17 cellular contexts compared by ENCODE assay signal in the genomic region with DNA sequence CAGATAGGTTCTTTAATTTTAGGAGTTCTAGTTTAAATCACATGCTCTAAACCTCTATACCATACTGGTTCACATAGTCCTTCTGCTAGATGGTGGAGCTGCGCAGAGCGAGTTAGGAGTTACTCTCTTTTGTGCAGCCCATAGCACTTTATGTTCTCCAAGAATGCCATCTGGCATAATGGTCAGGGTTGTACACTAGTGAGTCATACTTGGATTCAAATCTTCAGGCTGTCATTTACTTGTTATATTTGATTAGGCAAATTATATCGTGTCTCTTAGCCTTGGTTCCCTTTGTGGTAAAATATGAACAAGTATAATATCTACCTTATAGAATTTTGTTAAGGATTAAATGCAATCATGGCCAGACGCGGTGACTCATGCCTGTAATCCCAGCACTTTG.
DNase-seq lines count a peak whose midpoint lies in the region; ATAC-seq and TF ChIP-seq lines count a peak whose summit lies in the region.
"Had no signal": no experiment of that assay in that cellular context is flagged by ENCODE, and none has a peak within 500 bp of the region (broad histone marks: within the 10 kb centered on the region; RNA-seq: fewer than 3 reads in every experiment).

No MANE protein-coding gene starts in this region.

- H3K27me3 ChIP-seq in adipocyte (replicated peaks; ENCODE audit: control insufficient read depth, insufficient read depth, low read length) = no peaks in the 10 kb centered on the region
- H3K27me3 ChIP-seq in ascending aorta = no peaks in the 10 kb centered on the region
- H3K27me3 ChIP-seq: BLaER1 had no signal

- H3K4me3 Mint-ChIP-seq in stimulated activated effector memory CD8-positive, alpha-beta T cell treated with anti-CD3 and anti-CD28 coated beads, Interleukin-12 subunit alpha, Interleukin-12 subunit beta, amount 100 ng/mL, for 72 hours = no peak overlapping the region
- H3K4me3 Mint-ChIP-seq: CD14-positive monocyte; CD4-positive, alpha-beta memory T cell; IgD-negative memory B cell had no signal

- H3K9me3 Mint-ChIP-seq in stimulated activated effector memory CD8-positive, alpha-beta T cell treated with anti-CD3 and anti-CD28 coated beads, Interleukin-12 subunit alpha, Interleukin-12 subunit beta, amount 100 ng/mL, for 72 hours = peaks cover 15% of the 10 kb centered on the region
- H3K9me3 Mint-ChIP-seq: CD14-positive monocyte had no signal

- H3K4me1 Mint-ChIP-seq in stimulated activated effector memory CD8-positive, alpha-beta T cell treated with anti-CD3 and anti-CD28 coated beads, Interleukin-12 subunit alpha, Interleukin-12 subunit beta, amount 100 ng/mL, for 72 hours = no peaks in the 10 kb centered on the region
- H3K4me1 Mint-ChIP-seq: CD14-positive monocyte; CD4-positive, alpha-beta memory T cell; IgD-negative memory B cell had no signal

- H3K27ac Mint-ChIP-seq in stimulated activated effector memory CD8-positive, alpha-beta T cell treated with anti-CD3 and anti-CD28 coated beads, Interleukin-12 subunit alpha, Interleukin-12 subunit beta, amount 100 ng/mL, for 72 hours = no peak overlapping the region
- H3K27ac Mint-ChIP-seq: CD14-positive monocyte; CD4-positive, alpha-beta memory T cell; IgD-negative memory B cell had no signal

- H3K36me3 Mint-ChIP-seq in stimulated activated effector memory CD8-positive, alpha-beta T cell treated with anti-CD3 and anti-CD28 coated beads, Interleukin-12 subunit alpha, Interleukin-12 subunit beta, amount 100 ng/mL, for 72 hours = no peaks in the 10 kb centered on the region
- H3K36me3 Mint-ChIP-seq: CD14-positive monocyte; CD4-positive, alpha-beta memory T cell; IgD-negative memory B cell had no signal

- intact Hi-C loops in ascending aorta (cut with DNase I) = no loop called here

- TF ChIP-seq CTCF in ascending aorta (IDR thresholded peaks at IDR 0.05) = no peak

- H3K36me3 ChIP-seq in adipocyte (ENCODE audit: control insufficient read depth, insufficient read depth, low read length, severe bottlenecking) (no peaks in the 10 kb centered on the region), ascending aorta (no peaks in the 10 kb centered on the region)
- H3K36me3 ChIP-seq: BLaER1 had no signal

- ATAC-seq in stimulated activated effector memory CD8-positive, alpha-beta T cell treated with anti-CD3 and anti-CD28 coated beads, Interleukin-12 subunit alpha, Interleukin-12 subunit beta, amount 100 ng/mL, for 72 hours = no peak

- H3K4me1 ChIP-seq in adipocyte (ENCODE audit: control insufficient read depth, insufficient read depth, low read length) (peaks cover 6% of the 10 kb centered on the region), ascending aorta (no peaks in the 10 kb centered on the region)
- H3K4me1 ChIP-seq: BLaER1 had no signal

- DNase-seq in DMS53 (lab: John Stamatoyannopoulos, UW) (peak; percentile 55), DMS53 treated with DMSO at 0.1 percent for 48 hours (lab: John Stamatoyannopoulos, UW; ENCODE audit: unreplicated experiment) (no peak), NCI-H69 (lab: John Stamatoyannopoulos, UW) (peak; percentile 58), adipocyte (ENCODE audit: low read depth) (peak; percentile 6), ascending aorta (ENCODE audit: low spot score in 2 of 2) (no peak), NCI-H524 (lab: John Stamatoyannopoulos, UW) (no peak)
- DNase-seq in stimulated activated effector memory CD8-positive, alpha-beta T cell treated with anti-CD3 and anti-CD28 coated beads, Interleukin-12 subunit alpha, Interleukin-12 subunit beta, amount 100 ng/mL, for 72 hours (ENCODE audit: low spot score in 2 of 2) = no peak
- DNase-seq: 8988T; CD4-positive, alpha-beta memory T cell; DMS79; GDM1; GM23248; HCEC 1CT had no signal

- H3K27ac ChIP-seq in ascending aorta = no peak overlapping the region
- H3K27ac ChIP-seq: BLaER1, GM23248, HL-60 had no signal

- H3K9me3 ChIP-seq in adipocyte (ENCODE audit: control insufficient read depth, low read length) (peaks cover 9% of the 10 kb centered on the region), ascending aorta (no peaks in the 10 kb centered on the region)
- H3K9me3 ChIP-seq: BLaER1 had no signal

- H3K9ac ChIP-seq in adipocyte (ENCODE audit: low read length) = no peak overlapping the region
- H3K9ac ChIP-seq: BLaER1, GM23248 had no signal

- H3K4me3 ChIP-seq in adipocyte (ENCODE audit: low read length) = no peak overlapping the region
- no peak overlapping the region for H3K4me3 ChIP-seq in ascending aorta
- H3K4me3 ChIP-seq: BLaER1, GM23248 had no signal

Comparison
In these comparisons a context has a peak if more than half of its experiments do, and no peak if none do; other contexts are left out.
1. DNase-seq: peak in DMS53 (single experiment), NCI-H69 (single experiment) and adipocyte (single experiment); none in DMS53 treated with DMSO at 0.1 percent for 48 hours (single experiment), stimulated activated effector memory CD8-positive, alpha-beta T cell treated with anti-CD3 and anti-CD28 coated beads, Interleukin-12 subunit alpha, Interleukin-12 subunit beta, amount 100 ng/mL, for 72 hours (0 of 2), ascending aorta (0 of 2) and NCI-H524 (0 of 2).